Comparison of ENCODE assay signal across 1 cellular context in the genomic region with DNA sequence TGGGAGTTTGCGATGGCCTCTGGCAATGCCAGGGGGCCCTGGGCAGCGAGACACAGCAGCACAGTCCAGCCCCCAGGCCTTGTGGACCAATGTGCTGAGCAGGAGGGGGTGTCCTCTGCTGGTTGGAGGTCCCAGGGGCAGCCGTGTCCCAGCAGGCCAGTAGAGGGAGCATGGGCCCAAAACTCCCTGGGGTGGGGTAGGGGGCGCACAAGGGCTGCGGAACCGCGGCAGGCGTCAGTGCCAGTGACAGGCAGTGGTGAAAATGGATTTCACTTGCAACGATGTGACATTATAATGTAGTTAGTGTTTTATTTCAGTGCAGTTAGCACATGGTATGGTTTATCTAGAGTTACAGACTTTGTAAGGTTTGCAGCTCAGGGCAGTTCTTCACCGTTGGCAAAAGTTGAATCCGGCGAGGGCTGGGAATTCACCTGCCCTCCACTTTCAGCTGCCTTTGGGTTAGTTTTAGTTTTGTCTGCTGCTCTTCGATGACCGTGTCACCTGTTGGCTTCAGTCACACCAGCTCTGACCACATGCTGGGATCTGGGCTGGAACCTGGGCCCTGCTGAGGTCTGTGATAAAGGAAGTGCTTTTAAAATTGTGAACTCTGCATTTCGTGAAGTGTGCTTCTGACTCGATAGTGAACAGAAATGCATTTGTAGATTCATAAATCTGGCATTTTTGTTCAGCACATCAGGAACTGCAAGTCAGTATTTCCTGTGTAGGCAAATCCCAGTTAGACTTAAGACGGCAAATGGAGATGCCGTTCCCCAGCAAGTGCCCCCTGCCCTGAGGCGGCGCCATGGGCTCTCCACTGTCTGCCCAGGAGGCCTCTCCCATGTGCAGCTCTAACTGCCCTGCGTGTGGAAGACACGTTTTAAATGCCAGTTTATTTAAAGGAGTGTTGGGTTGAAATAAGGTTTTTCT.
TF ChIP-seq lines count a peak whose summit lies in the region.

No MANE protein-coding gene starts in this region.

TF ChIP-seq in HepG2, 621 proteins besides CTCF, POLR2A, EP300 and RAD21 (continued from another document and continues in another):
- TF ChIP-seq, protein P1, sequence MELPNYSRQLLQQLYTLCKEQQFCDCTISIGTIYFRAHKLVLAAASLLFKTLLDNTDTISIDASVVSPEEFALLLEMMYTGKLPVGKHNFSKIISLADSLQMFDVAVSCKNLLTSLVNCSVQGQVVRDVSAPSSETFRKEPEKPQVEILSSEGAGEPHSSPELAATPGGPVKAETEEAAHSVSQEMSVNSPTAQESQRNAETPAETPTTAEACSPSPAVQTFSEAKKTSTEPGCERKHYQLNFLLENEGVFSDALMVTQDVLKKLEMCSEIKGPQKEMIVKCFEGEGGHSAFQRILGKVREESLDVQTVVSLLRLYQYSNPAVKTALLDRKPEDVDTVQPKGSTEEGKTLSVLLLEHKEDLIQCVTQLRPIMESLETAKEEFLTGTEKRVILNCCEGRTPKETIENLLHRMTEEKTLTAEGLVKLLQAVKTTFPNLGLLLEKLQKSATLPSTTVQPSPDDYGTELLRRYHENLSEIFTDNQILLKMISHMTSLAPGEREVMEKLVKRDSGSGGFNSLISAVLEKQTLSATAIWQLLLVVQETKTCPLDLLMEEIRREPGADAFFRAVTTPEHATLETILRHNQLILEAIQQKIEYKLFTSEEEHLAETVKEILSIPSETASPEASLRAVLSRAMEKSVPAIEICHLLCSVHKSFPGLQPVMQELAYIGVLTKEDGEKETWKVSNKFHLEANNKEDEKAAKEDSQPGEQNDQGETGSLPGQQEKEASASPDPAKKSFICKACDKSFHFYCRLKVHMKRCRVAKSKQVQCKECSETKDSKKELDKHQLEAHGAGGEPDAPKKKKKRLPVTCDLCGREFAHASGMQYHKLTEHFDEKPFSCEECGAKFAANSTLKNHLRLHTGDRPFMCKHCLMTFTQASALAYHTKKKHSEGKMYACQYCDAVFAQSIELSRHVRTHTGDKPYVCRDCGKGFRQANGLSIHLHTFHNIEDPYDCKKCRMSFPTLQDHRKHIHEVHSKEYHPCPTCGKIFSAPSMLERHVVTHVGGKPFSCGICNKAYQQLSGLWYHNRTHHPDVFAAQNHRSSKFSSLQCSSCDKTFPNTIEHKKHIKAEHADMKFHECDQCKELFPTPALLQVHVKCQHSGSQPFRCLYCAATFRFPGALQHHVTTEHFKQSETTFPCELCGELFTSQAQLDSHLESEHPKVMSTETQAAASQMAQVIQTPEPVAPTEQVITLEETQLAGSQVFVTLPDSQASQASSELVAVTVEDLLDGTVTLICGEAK (IDR thresholded peaks at IDR 0.05), result no peak
- TF ChIP-seq, protein P1 (CRISPR knock-in tag; IDR thresholded peaks at IDR 0.05), result peak; percentile 61; the same call in 1 of the 2 replicates
- TF ChIP-seq, protein P2, sequence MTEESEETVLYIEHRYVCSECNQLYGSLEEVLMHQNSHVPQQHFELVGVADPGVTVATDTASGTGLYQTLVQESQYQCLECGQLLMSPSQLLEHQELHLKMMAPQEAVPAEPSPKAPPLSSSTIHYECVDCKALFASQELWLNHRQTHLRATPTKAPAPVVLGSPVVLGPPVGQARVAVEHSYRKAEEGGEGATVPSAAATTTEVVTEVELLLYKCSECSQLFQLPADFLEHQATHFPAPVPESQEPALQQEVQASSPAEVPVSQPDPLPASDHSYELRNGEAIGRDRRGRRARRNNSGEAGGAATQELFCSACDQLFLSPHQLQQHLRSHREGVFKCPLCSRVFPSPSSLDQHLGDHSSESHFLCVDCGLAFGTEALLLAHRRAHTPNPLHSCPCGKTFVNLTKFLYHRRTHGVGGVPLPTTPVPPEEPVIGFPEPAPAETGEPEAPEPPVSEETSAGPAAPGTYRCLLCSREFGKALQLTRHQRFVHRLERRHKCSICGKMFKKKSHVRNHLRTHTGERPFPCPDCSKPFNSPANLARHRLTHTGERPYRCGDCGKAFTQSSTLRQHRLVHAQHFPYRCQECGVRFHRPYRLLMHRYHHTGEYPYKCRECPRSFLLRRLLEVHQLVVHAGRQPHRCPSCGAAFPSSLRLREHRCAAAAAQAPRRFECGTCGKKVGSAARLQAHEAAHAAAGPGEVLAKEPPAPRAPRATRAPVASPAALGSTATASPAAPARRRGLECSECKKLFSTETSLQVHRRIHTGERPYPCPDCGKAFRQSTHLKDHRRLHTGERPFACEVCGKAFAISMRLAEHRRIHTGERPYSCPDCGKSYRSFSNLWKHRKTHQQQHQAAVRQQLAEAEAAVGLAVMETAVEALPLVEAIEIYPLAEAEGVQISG (CRISPR knock-in tag; IDR thresholded peaks at IDR 0.05), result peak; percentile 94
- TF ChIP-seq ZNF567 (CRISPR knock-in tag; IDR thresholded peaks at IDR 0.05; ENCODE audit: borderline replicate concordance) (peak; percentile 92; the same call in 1 of the 2 replicates), EEA1 (CRISPR knock-in tag; IDR thresholded peaks at IDR 0.05; ENCODE audit: borderline replicate concordance) (no peak), ZNF879 (CRISPR knock-in tag; IDR thresholded peaks at IDR 0.05) (no peak), CCAR2 (optimal IDR thresholded peaks at IDR 0.05; ENCODE audit: low read depth, low read length) (no peak), AGO2 (optimal IDR thresholded peaks at IDR 0.05; ENCODE audit: low read depth, low read length) (peak; percentile 94), ZNF7 (CRISPR knock-in tag; IDR thresholded peaks at IDR 0.05) (no peak; the same call in 1 of the 2 replicates), HDAC1 (CRISPR knock-in tag; IDR thresholded peaks at IDR 0.05) (peak; percentile 21; the same call in 1 of the 2 replicates), TCF7L2 (IDR thresholded peaks at IDR 0.05; ENCODE audit: low read depth, low read length) (no peak), MED8 (CRISPR knock-in tag; IDR thresholded peaks at IDR 0.05; ENCODE audit: insufficient replicate concordance) (no peak), FOXA1 (IDR thresholded peaks at IDR 0.05) (no peak), FOXA1 (CRISPR knock-in tag; IDR thresholded peaks at IDR 0.05) (peak; percentile 57), ATM (IDR thresholded peaks at IDR 0.05; ENCODE audit: borderline replicate concordance) (no peak), ZNF496 (CRISPR knock-in tag; IDR thresholded peaks at IDR 0.05; ENCODE audit: insufficient replicate concordance) (no peak), ZNF329 (CRISPR knock-in tag; IDR thresholded peaks at IDR 0.05; ENCODE audit: low read depth) (no peak), NFIC (IDR thresholded peaks at IDR 0.05; ENCODE audit: low read length) (no peak), ZNF572 (CRISPR knock-in tag; IDR thresholded peaks at IDR 0.05) (0 out of 2 replicates have a peak, but pooled peaks have one; percentile 68), NR2F6 (IDR thresholded peaks at IDR 0.05) (no peak), NR2F6 (CRISPR knock-in tag; IDR thresholded peaks at IDR 0.05) (peak; percentile 75), NFE2L1 (CRISPR knock-in tag; IDR thresholded peaks at IDR 0.05; ENCODE audit: borderline replicate concordance) (no peak)
- TF ChIP-seq, protein P3, sequence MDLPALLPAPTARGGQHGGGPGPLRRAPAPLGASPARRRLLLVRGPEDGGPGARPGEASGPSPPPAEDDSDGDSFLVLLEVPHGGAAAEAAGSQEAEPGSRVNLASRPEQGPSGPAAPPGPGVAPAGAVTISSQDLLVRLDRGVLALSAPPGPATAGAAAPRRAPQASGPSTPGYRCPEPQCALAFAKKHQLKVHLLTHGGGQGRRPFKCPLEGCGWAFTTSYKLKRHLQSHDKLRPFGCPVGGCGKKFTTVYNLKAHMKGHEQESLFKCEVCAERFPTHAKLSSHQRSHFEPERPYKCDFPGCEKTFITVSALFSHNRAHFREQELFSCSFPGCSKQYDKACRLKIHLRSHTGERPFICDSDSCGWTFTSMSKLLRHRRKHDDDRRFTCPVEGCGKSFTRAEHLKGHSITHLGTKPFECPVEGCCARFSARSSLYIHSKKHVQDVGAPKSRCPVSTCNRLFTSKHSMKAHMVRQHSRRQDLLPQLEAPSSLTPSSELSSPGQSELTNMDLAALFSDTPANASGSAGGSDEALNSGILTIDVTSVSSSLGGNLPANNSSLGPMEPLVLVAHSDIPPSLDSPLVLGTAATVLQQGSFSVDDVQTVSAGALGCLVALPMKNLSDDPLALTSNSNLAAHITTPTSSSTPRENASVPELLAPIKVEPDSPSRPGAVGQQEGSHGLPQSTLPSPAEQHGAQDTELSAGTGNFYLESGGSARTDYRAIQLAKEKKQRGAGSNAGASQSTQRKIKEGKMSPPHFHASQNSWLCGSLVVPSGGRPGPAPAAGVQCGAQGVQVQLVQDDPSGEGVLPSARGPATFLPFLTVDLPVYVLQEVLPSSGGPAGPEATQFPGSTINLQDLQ (CRISPR knock-in tag; IDR thresholded peaks at IDR 0.05), result no peak
- TF ChIP-seq, protein P4, sequence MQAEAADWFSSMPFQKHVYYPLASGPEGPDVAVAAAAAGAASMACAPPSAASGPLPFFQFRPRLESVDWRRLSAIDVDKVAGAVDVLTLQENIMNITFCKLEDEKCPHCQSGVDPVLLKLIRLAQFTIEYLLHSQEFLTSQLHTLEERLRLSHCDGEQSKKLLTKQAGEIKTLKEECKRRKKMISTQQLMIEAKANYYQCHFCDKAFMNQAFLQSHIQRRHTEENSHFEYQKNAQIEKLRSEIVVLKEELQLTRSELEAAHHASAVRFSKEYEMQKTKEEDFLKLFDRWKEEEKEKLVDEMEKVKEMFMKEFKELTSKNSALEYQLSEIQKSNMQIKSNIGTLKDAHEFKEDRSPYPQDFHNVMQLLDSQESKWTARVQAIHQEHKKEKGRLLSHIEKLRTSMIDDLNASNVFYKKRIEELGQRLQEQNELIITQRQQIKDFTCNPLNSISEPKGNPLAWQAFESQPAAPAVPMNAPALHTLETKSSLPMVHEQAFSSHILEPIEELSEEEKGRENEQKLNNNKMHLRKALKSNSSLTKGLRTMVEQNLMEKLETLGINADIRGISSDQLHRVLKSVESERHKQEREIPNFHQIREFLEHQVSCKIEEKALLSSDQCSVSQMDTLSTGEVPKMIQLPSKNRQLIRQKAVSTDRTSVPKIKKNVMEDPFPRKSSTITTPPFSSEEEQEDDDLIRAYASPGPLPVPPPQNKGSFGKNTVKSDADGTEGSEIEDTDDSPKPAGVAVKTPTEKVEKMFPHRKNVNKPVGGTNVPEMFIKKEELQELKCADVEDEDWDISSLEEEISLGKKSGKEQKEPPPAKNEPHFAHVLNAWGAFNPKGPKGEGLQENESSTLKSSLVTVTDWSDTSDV (CRISPR knock-in tag; IDR thresholded peaks at IDR 0.05), result no peak
- TF ChIP-seq, protein P5, sequence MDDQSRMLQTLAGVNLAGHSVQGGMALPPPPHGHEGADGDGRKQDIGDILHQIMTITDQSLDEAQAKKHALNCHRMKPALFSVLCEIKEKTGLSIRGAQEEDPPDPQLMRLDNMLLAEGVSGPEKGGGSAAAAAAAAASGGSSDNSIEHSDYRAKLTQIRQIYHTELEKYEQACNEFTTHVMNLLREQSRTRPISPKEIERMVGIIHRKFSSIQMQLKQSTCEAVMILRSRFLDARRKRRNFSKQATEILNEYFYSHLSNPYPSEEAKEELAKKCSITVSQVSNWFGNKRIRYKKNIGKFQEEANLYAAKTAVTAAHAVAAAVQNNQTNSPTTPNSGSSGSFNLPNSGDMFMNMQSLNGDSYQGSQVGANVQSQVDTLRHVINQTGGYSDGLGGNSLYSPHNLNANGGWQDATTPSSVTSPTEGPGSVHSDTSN (CRISPR knock-in tag; IDR thresholded peaks at IDR 0.05; ENCODE audit: borderline replicate concordance), result no peak
- TF ChIP-seq, protein P6, sequence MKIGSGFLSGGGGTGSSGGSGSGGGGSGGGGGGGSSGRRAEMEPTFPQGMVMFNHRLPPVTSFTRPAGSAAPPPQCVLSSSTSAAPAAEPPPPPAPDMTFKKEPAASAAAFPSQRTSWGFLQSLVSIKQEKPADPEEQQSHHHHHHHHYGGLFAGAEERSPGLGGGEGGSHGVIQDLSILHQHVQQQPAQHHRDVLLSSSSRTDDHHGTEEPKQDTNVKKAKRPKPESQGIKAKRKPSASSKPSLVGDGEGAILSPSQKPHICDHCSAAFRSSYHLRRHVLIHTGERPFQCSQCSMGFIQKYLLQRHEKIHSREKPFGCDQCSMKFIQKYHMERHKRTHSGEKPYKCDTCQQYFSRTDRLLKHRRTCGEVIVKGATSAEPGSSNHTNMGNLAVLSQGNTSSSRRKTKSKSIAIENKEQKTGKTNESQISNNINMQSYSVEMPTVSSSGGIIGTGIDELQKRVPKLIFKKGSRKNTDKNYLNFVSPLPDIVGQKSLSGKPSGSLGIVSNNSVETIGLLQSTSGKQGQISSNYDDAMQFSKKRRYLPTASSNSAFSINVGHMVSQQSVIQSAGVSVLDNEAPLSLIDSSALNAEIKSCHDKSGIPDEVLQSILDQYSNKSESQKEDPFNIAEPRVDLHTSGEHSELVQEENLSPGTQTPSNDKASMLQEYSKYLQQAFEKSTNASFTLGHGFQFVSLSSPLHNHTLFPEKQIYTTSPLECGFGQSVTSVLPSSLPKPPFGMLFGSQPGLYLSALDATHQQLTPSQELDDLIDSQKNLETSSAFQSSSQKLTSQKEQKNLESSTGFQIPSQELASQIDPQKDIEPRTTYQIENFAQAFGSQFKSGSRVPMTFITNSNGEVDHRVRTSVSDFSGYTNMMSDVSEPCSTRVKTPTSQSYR (CRISPR knock-in tag; IDR thresholded peaks at IDR 0.05; ENCODE audit: borderline replicate concordance), result peak; percentile 58; the same call in 1 of the 2 replicates
- TF ChIP-seq, protein P7, sequence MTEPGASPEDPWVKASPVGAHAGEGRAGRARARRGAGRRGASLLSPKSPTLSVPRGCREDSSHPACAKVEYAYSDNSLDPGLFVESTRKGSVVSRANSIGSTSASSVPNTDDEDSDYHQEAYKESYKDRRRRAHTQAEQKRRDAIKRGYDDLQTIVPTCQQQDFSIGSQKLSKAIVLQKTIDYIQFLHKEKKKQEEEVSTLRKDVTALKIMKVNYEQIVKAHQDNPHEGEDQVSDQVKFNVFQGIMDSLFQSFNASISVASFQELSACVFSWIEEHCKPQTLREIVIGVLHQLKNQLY (CRISPR knock-in tag; IDR thresholded peaks at IDR 0.05), result no peak
